18 cellular contexts compared by ENCODE assay signal in the genomic region with DNA sequence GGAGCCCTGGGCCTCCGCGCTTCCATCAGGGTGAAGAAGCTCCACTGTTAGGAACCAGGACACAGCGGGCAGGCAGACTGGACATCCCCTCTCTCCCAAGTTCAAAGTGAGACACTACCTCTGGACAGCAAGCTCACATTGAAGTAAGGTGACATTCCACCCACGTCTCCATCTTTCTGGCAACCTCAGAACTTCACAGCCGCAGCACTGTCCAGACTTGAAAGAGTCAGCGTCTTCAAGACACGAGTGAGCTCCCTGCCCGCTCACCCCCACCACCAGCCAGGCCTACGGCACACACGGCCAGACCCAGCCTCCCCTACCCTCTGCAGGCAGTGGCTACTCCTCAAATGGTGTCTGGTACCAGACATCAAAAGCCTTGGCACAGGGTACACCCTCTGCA. TPM values are rescaled to one million over a fixed set of nuclear protein-coding genes. Genes with fewer than 3 reads are reported as not detected.
DNase-seq lines count a peak whose midpoint lies in the region; ATAC-seq and TF ChIP-seq lines count a peak whose summit lies in the region.
"Had no signal": no experiment of that assay in that cellular context is flagged by ENCODE, and none has a peak within 500 bp of the region (broad histone marks: within the 10 kb centered on the region; RNA-seq: fewer than 3 reads in every experiment).

No MANE protein-coding gene starts in this region.

- intact Hi-C loops in activated CD8-positive, alpha-beta T cell treated with anti-CD3 and anti-CD28 coated beads for 36 hours (cut with micrococcal nuclease) = no loop called here

- no peak for TF ChIP-seq CTCF in activated CD8-positive, alpha-beta T cell treated with anti-CD3 and anti-CD28 coated beads for 36 hours (IDR thresholded peaks at IDR 0.05)
- no peak for TF ChIP-seq CTCF in endodermal cell (conservative IDR thresholded peaks at IDR 0.05)
- TF ChIP-seq CTCF in osteoblast (IDR thresholded peaks at IDR 0.05; ENCODE audit: extremely low read depth, low read depth, low read length) = no peak

- no peaks in the 10 kb centered on the region for H3K9me3 Mint-ChIP-seq in activated CD8-positive, alpha-beta T cell treated with anti-CD3 and anti-CD28 coated beads, Interleukin-2, amount 10 ng/mL, durations not matched to agents 7 days and 5 days (ENCODE audit: insufficient read depth)
- no peaks in the 10 kb centered on the region for H3K9me3 Mint-ChIP-seq in activated CD8-positive, alpha-beta T cell treated with anti-CD3 and anti-CD28 coated beads for 36 hours
- no peaks in the 10 kb centered on the region for H3K9me3 Mint-ChIP-seq in stimulated activated naive CD8-positive, alpha-beta T cell treated with anti-CD3 and anti-CD28 coated beads, Interleukin-15, Interleukin-2, amounts not matched to agents 100 ng/mL and 50 ng/mL, for 24 hours
- H3K9me3 Mint-ChIP-seq in stimulated activated naive CD8-positive, alpha-beta T cell treated with anti-CD3 and anti-CD28 coated beads, Interleukin-15, amount 100 ng/mL, for 72 hours = no peaks in the 10 kb centered on the region
- no peaks in the 10 kb centered on the region for H3K9me3 Mint-ChIP-seq in endodermal cell
- H3K9me3 Mint-ChIP-seq: CD4-positive, CD25-positive, alpha-beta regulatory T cell had no signal

- 89 to 92% methylated on average over 10 of the region's 10 CpGs for WGBS in endodermal cell (ENCODE audit: insufficient coverage in 1 of 2, insufficient read length in 1 of 2), 2 experiments

- H3K27ac Mint-ChIP-seq in activated CD8-positive, alpha-beta T cell treated with anti-CD3 and anti-CD28 coated beads, Interleukin-2, amount 10 ng/mL, durations not matched to agents 7 days and 5 days = peak overlapping the region; percentile 61
- no peak overlapping the region for H3K27ac Mint-ChIP-seq in activated CD8-positive, alpha-beta T cell treated with anti-CD3 and anti-CD28 coated beads for 36 hours
- H3K27ac Mint-ChIP-seq in stimulated activated naive CD8-positive, alpha-beta T cell treated with anti-CD3 and anti-CD28 coated beads, Interleukin-15, Interleukin-2, amounts not matched to agents 100 ng/mL and 50 ng/mL, for 24 hours = peak overlapping the region; percentile 8
- peak overlapping the region in 1 of 2 donors; percentile 42 for H3K27ac Mint-ChIP-seq in stimulated activated naive CD8-positive, alpha-beta T cell treated with anti-CD3 and anti-CD28 coated beads, Interleukin-15, amount 100 ng/mL, for 72 hours
- H3K27ac Mint-ChIP-seq in endodermal cell = peak overlapping the region; percentile 44
- H3K27ac Mint-ChIP-seq: CD4-positive, CD25-positive, alpha-beta regulatory T cell had no signal

- H3K4me1 ChIP-seq in endodermal cell (ENCODE audit: control insufficient read depth, insufficient read depth, low read length) (no peaks in the 10 kb centered on the region), osteoblast (ENCODE audit: insufficient read depth, low read length) (no peaks in the 10 kb centered on the region)
- H3K4me1 ChIP-seq: HAP-1 had no signal

- no peaks in the 10 kb centered on the region for H3K27me3 ChIP-seq in endodermal cell (ENCODE audit: control insufficient read depth, insufficient read depth, low read length, poor library complexity, severe bottlenecking)
- H3K27me3 ChIP-seq in osteoblast (ENCODE audit: insufficient read depth, low read length) = no peaks in the 10 kb centered on the region
- H3K27me3 ChIP-seq: BLaER1 had no signal

- no peak for DNase-seq in activated CD8-positive, alpha-beta T cell treated with anti-CD3 and anti-CD28 coated beads, Interleukin-2, amount 10 ng/mL, durations not matched to agents 7 days and 5 days
- no peak for DNase-seq in activated CD8-positive, alpha-beta T cell treated with anti-CD3 and anti-CD28 coated beads for 36 hours
- DNase-seq in stimulated activated naive CD8-positive, alpha-beta T cell treated with anti-CD3 and anti-CD28 coated beads, Interleukin-15, amount 100 ng/mL, for 72 hours = no peak
- no peak for DNase-seq in endodermal cell
- peak; percentile 67 for DNase-seq in osteoblast (ENCODE audit: insufficient read length, low spot score, missing footprints)
- DNase-seq in activated CD4-positive, alpha-beta T cell treated with anti-CD3 and anti-CD28 coated beads, Interleukin-2, amount 50 U/mL, for 1 hour = no peak
- DNase-seq: 8988T; AML-193; Calu3; CD4-positive, CD25-positive, alpha-beta regulatory T cell; DMS 273 treated with DMSO at 0.1 percent for 48 hours; GM23248 had no signal

- H3K4me3 Mint-ChIP-seq in activated CD8-positive, alpha-beta T cell treated with anti-CD3 and anti-CD28 coated beads, Interleukin-2, amount 10 ng/mL, durations not matched to agents 7 days and 5 days = no peak overlapping the region
- H3K4me3 Mint-ChIP-seq in activated CD8-positive, alpha-beta T cell treated with anti-CD3 and anti-CD28 coated beads for 36 hours = no peak overlapping the region
- no peak overlapping the region for H3K4me3 Mint-ChIP-seq in stimulated activated naive CD8-positive, alpha-beta T cell treated with anti-CD3 and anti-CD28 coated beads, Interleukin-15, Interleukin-2, amounts not matched to agents 100 ng/mL and 50 ng/mL, for 24 hours
- H3K4me3 Mint-ChIP-seq in stimulated activated naive CD8-positive, alpha-beta T cell treated with anti-CD3 and anti-CD28 coated beads, Interleukin-15, amount 100 ng/mL, for 72 hours = no peak overlapping the region
- no peak overlapping the region for H3K4me3 Mint-ChIP-seq in endodermal cell
- H3K4me3 Mint-ChIP-seq: CD4-positive, CD25-positive, alpha-beta regulatory T cell had no signal

- H3K4me1 Mint-ChIP-seq in activated CD8-positive, alpha-beta T cell treated with anti-CD3 and anti-CD28 coated beads, Interleukin-2, amount 10 ng/mL, durations not matched to agents 7 days and 5 days (ENCODE audit: low read depth) = peaks cover 13% of the 10 kb centered on the region
- peaks cover 27% of the 10 kb centered on the region for H3K4me1 Mint-ChIP-seq in activated CD8-positive, alpha-beta T cell treated with anti-CD3 and anti-CD28 coated beads for 36 hours (ENCODE audit: low read depth)
- H3K4me1 Mint-ChIP-seq in stimulated activated naive CD8-positive, alpha-beta T cell treated with anti-CD3 and anti-CD28 coated beads, Interleukin-15, Interleukin-2, amounts not matched to agents 100 ng/mL and 50 ng/mL, for 24 hours (ENCODE audit: low read depth) = peaks cover 25% of the 10 kb centered on the region
- peaks cover 51% of the 10 kb centered on the region for H3K4me1 Mint-ChIP-seq in stimulated activated naive CD8-positive, alpha-beta T cell treated with anti-CD3 and anti-CD28 coated beads, Interleukin-15, amount 100 ng/mL, for 72 hours
- no peaks in the 10 kb centered on the region for H3K4me1 Mint-ChIP-seq in endodermal cell

- peaks cover 12% of the 10 kb centered on the region for H4K20me1 ChIP-seq in osteoblast (ENCODE audit: insufficient read depth, low read length)

- H3K36me3 ChIP-seq in endodermal cell (ENCODE audit: control insufficient read depth, insufficient read depth, low read length) = peaks cover 79% of the 10 kb centered on the region
- H3K36me3 ChIP-seq in osteoblast (ENCODE audit: insufficient read depth, low read length) = peaks cover 47% of the 10 kb centered on the region

- no peaks in the 10 kb centered on the region for H3K27me3 Mint-ChIP-seq in activated CD8-positive, alpha-beta T cell treated with anti-CD3 and anti-CD28 coated beads, Interleukin-2, amount 10 ng/mL, durations not matched to agents 7 days and 5 days (ENCODE audit: low read depth)
- H3K27me3 Mint-ChIP-seq in activated CD8-positive, alpha-beta T cell treated with anti-CD3 and anti-CD28 coated beads for 36 hours = no peaks in the 10 kb centered on the region
- no peaks in the 10 kb centered on the region for H3K27me3 Mint-ChIP-seq in stimulated activated naive CD8-positive, alpha-beta T cell treated with anti-CD3 and anti-CD28 coated beads, Interleukin-15, Interleukin-2, amounts not matched to agents 100 ng/mL and 50 ng/mL, for 24 hours
- H3K27me3 Mint-ChIP-seq in stimulated activated naive CD8-positive, alpha-beta T cell treated with anti-CD3 and anti-CD28 coated beads, Interleukin-15, amount 100 ng/mL, for 72 hours = no peaks in the 10 kb centered on the region
- no peaks in the 10 kb centered on the region for H3K27me3 Mint-ChIP-seq in endodermal cell (ENCODE audit: insufficient read depth)
- H3K27me3 Mint-ChIP-seq: CD4-positive, CD25-positive, alpha-beta regulatory T cell had no signal

- H3K36me3 Mint-ChIP-seq in activated CD8-positive, alpha-beta T cell treated with anti-CD3 and anti-CD28 coated beads, Interleukin-2, amount 10 ng/mL, durations not matched to agents 7 days and 5 days (ENCODE audit: low read depth) = peaks cover 57% of the 10 kb centered on the region
- H3K36me3 Mint-ChIP-seq in activated CD8-positive, alpha-beta T cell treated with anti-CD3 and anti-CD28 coated beads for 36 hours (ENCODE audit: low read depth) = peaks cover 65% of the 10 kb centered on the region
- H3K36me3 Mint-ChIP-seq in stimulated activated naive CD8-positive, alpha-beta T cell treated with anti-CD3 and anti-CD28 coated beads, Interleukin-15, Interleukin-2, amounts not matched to agents 100 ng/mL and 50 ng/mL, for 24 hours (ENCODE audit: low read depth) = peaks cover 78% of the 10 kb centered on the region
- H3K36me3 Mint-ChIP-seq in endodermal cell (ENCODE audit: low read depth) = peaks cover 74% of the 10 kb centered on the region

- POLR2A ChIA-PET in activated CD8-positive, alpha-beta T cell treated with anti-CD3 and anti-CD28 coated beads, Interleukin-2, amount 10 ng/mL, durations not matched to agents 7 days and 5 days (lab: Charles Lee) = no interaction called here
- POLR2A ChIA-PET in activated CD8-positive, alpha-beta T cell treated with anti-CD3 and anti-CD28 coated beads for 36 hours (lab: Charles Lee) = interaction anchor here (0.9 to 2.5 kb wide), 2 partner anchors 11 to 403 kb away, joined by 3 to 11 read pairs; a partner anchor contains a TSS

- no peak overlapping the region for H2AFZ ChIP-seq in osteoblast (ENCODE audit: low read length)
- H2AFZ ChIP-seq: GM23248 had no signal

- H3K9ac ChIP-seq in endodermal cell (ENCODE audit: extremely low read depth, low read length, poor library complexity, severe bottlenecking) = no peak overlapping the region
- H3K9ac ChIP-seq: BLaER1, GM23248 had no signal

- CTCF ChIA-PET in activated CD8-positive, alpha-beta T cell treated with anti-CD3 and anti-CD28 coated beads, Interleukin-2, amount 10 ng/mL, durations not matched to agents 7 days and 5 days (lab: Charles Lee) = no interaction called here
- CTCF ChIA-PET in activated CD8-positive, alpha-beta T cell treated with anti-CD3 and anti-CD28 coated beads for 36 hours (lab: Charles Lee) = no interaction called here

- no peak overlapping the region for H3K4me3 ChIP-seq in endodermal cell (ENCODE audit: low read length)
- no peak overlapping the region for H3K4me3 ChIP-seq in osteoblast (ENCODE audit: insufficient read depth, low read length)
- H3K4me3 ChIP-seq: BLaER1, GM23248, HAP-1 had no signal

- H3K9me3 ChIP-seq in endodermal cell (ENCODE audit: control insufficient read depth, low read length) (no peaks in the 10 kb centered on the region), osteoblast (ENCODE audit: low read depth, low read length) (no peaks in the 10 kb centered on the region)
- H3K9me3 ChIP-seq: BLaER1, HAP-1 had no signal

- no peak overlapping the region for H3K4me2 ChIP-seq in osteoblast (ENCODE audit: insufficient read depth, low read length)

- H3K27ac ChIP-seq in endodermal cell (ENCODE audit: low read depth, low read length) (no peak overlapping the region), osteoblast (ENCODE audit: low read depth, low read length) (no peak overlapping the region)
- H3K27ac ChIP-seq: GM23248 had no signal

- no peak for ATAC-seq in activated CD8-positive, alpha-beta T cell treated with anti-CD3 and anti-CD28 coated beads, Interleukin-2, amount 10 ng/mL, durations not matched to agents 7 days and 5 days
- ATAC-seq in activated CD8-positive, alpha-beta T cell treated with anti-CD3 and anti-CD28 coated beads for 36 hours = no peak
- no peak for ATAC-seq in stimulated activated naive CD8-positive, alpha-beta T cell treated with anti-CD3 and anti-CD28 coated beads, Interleukin-15, amount 100 ng/mL, for 72 hours
- no peak for ATAC-seq in activated CD4-positive, CD25-positive, alpha-beta regulatory T cell treated with anti-CD3 and anti-CD28 coated beads, Interleukin-2, amount 50 U/mL, for 24 hours

- H3K79me2 ChIP-seq in osteoblast (ENCODE audit: insufficient read depth, low read length) = peaks cover 71% of the 10 kb centered on the region

RNA-seq across cellular contexts. Expression of a gene that starts 11.1 kb away (rescaled TPM):
- total RNA-seq in activated CD8-positive, alpha-beta T cell treated with anti-CD3 and anti-CD28 coated beads, Interleukin-2, amount 10 ng/mL, durations not matched to agents 7 days and 5 days = 10 to 100 TPM; 35.6 to 40.9 TPM
- 10 to 100 TPM; 49.8 to 53.5 TPM for total RNA-seq in activated CD8-positive, alpha-beta T cell treated with anti-CD3 and anti-CD28 coated beads for 36 hours
- total RNA-seq in endodermal cell (10 to 100 TPM; 26.7 to 33.5 TPM), osteoblast (8.0 and 10.1 TPM in 2 replicates)
- polyA plus RNA-seq in endodermal cell (2013, experiment 1 of 2) = 9.5 TPM
- polyA plus RNA-seq in endodermal cell (2013, experiment 2 of 2) = 9.6 TPM

RNA-seq across cellular contexts. Expression of a gene that starts 24.9 kb away (rescaled TPM):
- 10 to 100 TPM; 27.7 to 28.1 TPM for total RNA-seq in activated CD8-positive, alpha-beta T cell treated with anti-CD3 and anti-CD28 coated beads, Interleukin-2, amount 10 ng/mL, durations not matched to agents 7 days and 5 days
- 10 to 100 TPM; 29.0 to 29.8 TPM for total RNA-seq in activated CD8-positive, alpha-beta T cell treated with anti-CD3 and anti-CD28 coated beads for 36 hours
- total RNA-seq in endodermal cell = 10 to 100 TPM; 25.8 to 27.2 TPM
- polyA plus RNA-seq in endodermal cell (2013, experiment 1 of 2) = 23.5 TPM
- 24.3 TPM for polyA plus RNA-seq in endodermal cell (2013, experiment 2 of 2)
- 65.1 and 66.2 TPM in 2 replicates for total RNA-seq in osteoblast

RNA-seq across cellular contexts. Expression of a gene that starts 57.2 kb away (rescaled TPM):
- total RNA-seq in activated CD8-positive, alpha-beta T cell treated with anti-CD3 and anti-CD28 coated beads, Interleukin-2, amount 10 ng/mL, durations not matched to agents 7 days and 5 days = under 1 TPM in 1 of 2 experiments, not detected in 1; 0.13 TPM
- under 1 TPM; 0.18 to 0.29 TPM for total RNA-seq in activated CD8-positive, alpha-beta T cell treated with anti-CD3 and anti-CD28 coated beads for 36 hours
- 100 to 1,000 TPM in 1 of 2 donors, 10 to 100 TPM in 1; 34.0 to 186 TPM for total RNA-seq in endodermal cell
- 15.1 TPM for polyA plus RNA-seq in endodermal cell (2013, experiment 1 of 2)
- polyA plus RNA-seq in endodermal cell (2013, experiment 2 of 2) = 15.2 TPM
- total RNA-seq in osteoblast = not detected in 2 replicates
- total RNA-seq: Calu3; CD4-positive, CD25-positive, alpha-beta regulatory T cell; Daoy; GM23248; HT-29 had no signal
- polyA plus RNA-seq: GM23248 had no signal

Comparison
In these comparisons a context has a peak if more than half of its experiments do, and no peak if none do; other contexts are left out.
1. RNA of a gene that starts 57.2 kb away (total RNA-seq): 34.0 to 186 TPM in endodermal cell; 0.18 to 0.29 TPM in activated CD8-positive, alpha-beta T cell treated with anti-CD3 and anti-CD28 coated beads for 36 hours, 0.13 TPM in activated CD8-positive, alpha-beta T cell treated with anti-CD3 and anti-CD28 coated beads, Interleukin-2, amount 10 ng/mL, durations not matched to agents 7 days and 5 days and not detected in osteoblast; every median in the first group is over 10 times any median in the second.